Comparison of ENCODE assay signal across 16 cellular contexts in the genomic region with DNA sequence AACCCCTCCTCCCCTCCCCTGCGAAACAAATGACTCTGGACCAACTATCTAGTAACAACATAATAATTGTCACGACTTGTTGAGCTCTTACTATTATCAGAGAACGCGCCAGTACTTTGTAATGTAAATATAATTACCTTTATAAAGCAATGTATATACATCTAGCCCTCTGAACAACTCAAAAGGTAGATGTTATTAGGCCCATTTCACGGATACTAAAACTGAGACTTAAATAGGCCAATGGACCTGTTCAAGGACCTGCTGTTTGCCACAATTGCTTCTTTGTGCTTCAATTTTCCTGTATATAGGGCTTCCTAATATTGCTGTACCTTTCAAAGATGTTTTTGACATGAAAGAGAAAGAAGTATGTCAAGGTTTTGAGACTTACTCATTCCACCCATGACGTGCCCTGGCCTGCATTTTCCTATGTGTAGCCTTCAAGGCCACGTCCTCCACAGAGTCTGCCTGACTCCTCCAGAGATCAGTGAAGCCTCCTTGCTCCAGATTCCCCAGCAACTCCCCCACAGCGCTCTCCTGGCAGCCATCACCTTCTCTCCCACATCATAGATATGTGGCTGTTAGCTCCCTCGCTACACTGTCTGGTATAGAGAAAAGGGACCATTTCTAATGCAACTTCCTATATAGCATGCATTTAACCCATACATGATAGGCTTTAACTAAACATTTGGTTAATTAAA.
A peak's percentile ranks its signal among the peaks of the same experiment; 100 is the strongest.
DNase-seq lines count a peak whose midpoint lies in the region; ATAC-seq and TF ChIP-seq lines count a peak whose summit lies in the region.
"Had no signal": no experiment of that assay in that cellular context is flagged by ENCODE, and none has a peak within 500 bp of the region (broad histone marks: within the 10 kb centered on the region; RNA-seq: fewer than 3 reads in every experiment).

No MANE protein-coding gene starts in this region.

- no peak overlapping the region for H2BK15ac ChIP-seq in neuronal stem cell (ENCODE audit: low read length)

- H3K4ac ChIP-seq in neuronal stem cell (ENCODE audit: low read length) = no peak overlapping the region

- no peak overlapping the region for H3K4me3 ChIP-seq in GM12865 (ENCODE audit: low read depth, low read length)
- H3K4me3 ChIP-seq in epithelial cell of esophagus (ENCODE audit: low read length) = no peak overlapping the region
- H3K4me3 ChIP-seq in neuronal stem cell (ENCODE audit: low read length in 2 of 2) = no peak overlapping the region

- H3K36me3 ChIP-seq in neuronal stem cell (replicated peaks in 1 of 2; ENCODE audit: control insufficient read depth in 2 of 2, insufficient read depth in 2 of 2, low read length in 2 of 2) = no peaks in the 10 kb centered on the region

- no peak overlapping the region for H3K14ac ChIP-seq in neuronal stem cell (ENCODE audit: low read length)

- no peak overlapping the region for H3K4me2 ChIP-seq in neuronal stem cell (ENCODE audit: insufficient read depth, low read length, poor library complexity, severe bottlenecking)

- no peaks in the 10 kb centered on the region for H3K27me3 ChIP-seq in neuronal stem cell (ENCODE audit: control insufficient read depth in 3 of 3, insufficient read depth in 3 of 3, low read depth in 1 of 3, low read length in 3 of 3)

- CTCF ChIA-PET in RWPE1 (lab: Yijun Ruan, JAX) = no interaction called here

- no peaks in the 10 kb centered on the region for H3K79me1 ChIP-seq in neuronal stem cell (ENCODE audit: low read depth, low read length)

- peaks cover 0 to 2% of the 10 kb centered on the region in 2 donors for H3K27me3 Mint-ChIP-seq in natural killer cell treated with Interleukin-12 subunit alpha and Interleukin-12 subunit beta and Interleukin-15 and Interleukin-18, amount 100 ng/mL, for 72 hours

- no peak overlapping the region for H2AK5ac ChIP-seq in neuronal stem cell (ENCODE audit: low read depth, low read length)

- no peaks in the 10 kb centered on the region for H3K9me3 Mint-ChIP-seq in natural killer cell treated with Interleukin-12 subunit alpha and Interleukin-12 subunit beta and Interleukin-15 and Interleukin-18, amount 100 ng/mL, for 72 hours
- H3K9me3 Mint-ChIP-seq: naive thymus-derived CD8-positive, alpha-beta T cell; T-helper 1 cell treated with Interleukin-12 subunit alpha and Interleukin-12 subunit beta and Interleukin-4 antibody, amounts not matched to agents 30 μg/mL and 1 μg/mL, for 36 hours had no signal

- peak overlapping the region; percentile 55 for H3K18ac ChIP-seq in neuronal stem cell (ENCODE audit: low read length)

- H4K8ac ChIP-seq in neuronal stem cell (ENCODE audit: low read depth, low read length) = no peak overlapping the region

- no CpG with 5 or more reads among the region's 9 CpGs for WGBS in neuronal stem cell (ENCODE audit: extremely low coverage in 2 of 2, insufficient read length in 2 of 2, insufficient replicate concordance in 1 of 2), 2 donors

- no peak overlapping the region for H3K27ac Mint-ChIP-seq in natural killer cell treated with Interleukin-12 subunit alpha and Interleukin-12 subunit beta and Interleukin-15 and Interleukin-18, amount 100 ng/mL, for 72 hours
- H3K27ac Mint-ChIP-seq: T-helper 1 cell treated with Interleukin-12 subunit alpha and Interleukin-12 subunit beta and Interleukin-4 antibody, amounts not matched to agents 30 μg/mL and 1 μg/mL, for 36 hours had no signal

- H3K36me3 Mint-ChIP-seq in natural killer cell treated with Interleukin-12 subunit alpha and Interleukin-12 subunit beta and Interleukin-15 and Interleukin-18, amount 100 ng/mL, for 72 hours = no peaks in the 10 kb centered on the region
- H3K36me3 Mint-ChIP-seq: naive thymus-derived CD8-positive, alpha-beta T cell had no signal

- no peak overlapping the region for H2AFZ ChIP-seq in neuronal stem cell (ENCODE audit: low read length)

- H3K23ac ChIP-seq in neuronal stem cell (ENCODE audit: low read depth, low read length, poor library complexity) = no peak overlapping the region

- no peaks in the 10 kb centered on the region for H3K9me3 ChIP-seq in neuronal stem cell (replicated peaks in 1 of 2; ENCODE audit: control insufficient read depth in 2 of 2, insufficient read depth in 1 of 2, low read depth in 1 of 2, low read length in 2 of 2)

- H3K9ac ChIP-seq in neuronal stem cell (ENCODE audit: low read depth, low read length, poor library complexity) = no peak overlapping the region

- H2BK120ac ChIP-seq in neuronal stem cell (ENCODE audit: low read depth, low read length) = no peak overlapping the region

- H3K4me1 Mint-ChIP-seq in natural killer cell treated with Interleukin-12 subunit alpha and Interleukin-12 subunit beta and Interleukin-15 and Interleukin-18, amount 100 ng/mL, for 72 hours (ENCODE audit: low read depth in 2 of 2) = peaks cover 0 to 4% of the 10 kb centered on the region in 2 donors

- TF ChIP-seq CTCF in GM12865 (IDR thresholded peaks at IDR 0.05; ENCODE audit: insufficient read depth, low read depth, low read length, missing control alignments) (no peak), RWPE1 (conservative IDR thresholded peaks at IDR 0.05; ENCODE audit: low read depth) (no peak), epithelial cell of esophagus (IDR thresholded peaks at IDR 0.05; ENCODE audit: insufficient read depth, low read depth, low read length, missing control alignments) (no peak)

- no peak for ATAC-seq in natural killer cell treated with Interleukin-12 subunit alpha and Interleukin-12 subunit beta and Interleukin-15 and Interleukin-18, amount 100 ng/mL, for 72 hours
- ATAC-seq: naive thymus-derived CD8-positive, alpha-beta T cell had no signal

- H4K91ac ChIP-seq in neuronal stem cell (ENCODE audit: low read depth, low read length, poor library complexity) = no peak overlapping the region

- H3K4me1 ChIP-seq in neuronal stem cell (ENCODE audit: control insufficient read depth in 2 of 2, insufficient read depth in 1 of 2, low read depth in 1 of 2, low read length in 2 of 2) = peaks cover 8 to 22% of the 10 kb centered on the region in 2 donors

- no peak overlapping the region for H3K4me3 Mint-ChIP-seq in natural killer cell treated with Interleukin-12 subunit alpha and Interleukin-12 subunit beta and Interleukin-15 and Interleukin-18, amount 100 ng/mL, for 72 hours
- H3K4me3 Mint-ChIP-seq: naive thymus-derived CD8-positive, alpha-beta T cell; T-helper 1 cell treated with Interleukin-12 subunit alpha and Interleukin-12 subunit beta and Interleukin-4 antibody, amounts not matched to agents 30 μg/mL and 1 μg/mL, for 36 hours had no signal

- no peak overlapping the region for H2BK12ac ChIP-seq in neuronal stem cell (ENCODE audit: low read length)

- H3K27ac ChIP-seq in RWPE1 (peak overlapping the region; percentile 65), neuronal stem cell (replicated peaks; ENCODE audit: low read length) (no peak overlapping the region)

- POLR2A ChIA-PET in RWPE1 (lab: Yijun Ruan, JAX; ENCODE audit: low non-redundant PET) = no interaction called here

- peak; percentile 16 for DNase-seq in GM12865 (ENCODE audit: low read depth)
- peak; percentile 56 for DNase-seq in RWPE1 (ENCODE audit: low spot score)
- peak; percentile 94 for DNase-seq in epithelial cell of esophagus (ENCODE audit: low read depth)
- no peak for DNase-seq in neuronal stem cell (ENCODE audit: low spot score)
- no peak for DNase-seq in natural killer cell treated with Interleukin-12 subunit alpha and Interleukin-12 subunit beta and Interleukin-15 and Interleukin-18, amount 100 ng/mL, for 72 hours (ENCODE audit: low spot score)
- DNase-seq in activated T-cell treated with anti-CD3 and anti-CD28 coated beads, Interleukin-2, amount 50 U/mL, for 48 hours = no peak
- DNase-seq in stimulated activated CD4-positive, alpha-beta T cell treated with anti-CD3 and anti-CD28 coated beads, Interleukin-1b, Interleukin-23, amount 100 ng/mL, for 48 hours = no peak
- DNase-seq in nucleus accumbens (lab: John Stamatoyannopoulos, UW) = no peak
- DNase-seq: AML-193; COR-L47; naive thymus-derived CD8-positive, alpha-beta T cell; NCI-H2029; NCI-H510A treated with DMSO at 0.1 percent for 48 hours; retina; SHP77 treated with DMSO at 0.1 percent for 48 hours had no signal

- H2BK5ac ChIP-seq in neuronal stem cell (ENCODE audit: low read length) = no peak overlapping the region

Comparison
In these comparisons a context has a peak if more than half of its experiments do, and no peak if none do; other contexts are left out.
1. DNase-seq: peak in GM12865 (single experiment), RWPE1 (single experiment) and epithelial cell of esophagus (single experiment); none in neuronal stem cell (single experiment), natural killer cell treated with Interleukin-12 subunit alpha and Interleukin-12 subunit beta and Interleukin-15 and Interleukin-18, amount 100 ng/mL, for 72 hours (single experiment), activated T-cell treated with anti-CD3 and anti-CD28 coated beads, Interleukin-2, amount 50 U/mL, for 48 hours (0 of 2), stimulated activated CD4-positive, alpha-beta T cell treated with anti-CD3 and anti-CD28 coated beads, Interleukin-1b, Interleukin-23, amount 100 ng/mL, for 48 hours (single experiment) and nucleus accumbens (0 of 56).